Comparison of ENCODE assay signal across 8 cellular contexts in genomic region chr19:55580628-55581144, GRCh38. TPM values are rescaled to one million over a fixed set of nuclear protein-coding genes. Genes with fewer than 3 reads are reported as not detected.
A peak's percentile ranks its signal among the peaks of the same experiment; 100 is the strongest.
DNase-seq lines count a peak whose midpoint lies in the region; ATAC-seq and TF ChIP-seq lines count a peak whose summit lies in the region.

A gene with protein sequence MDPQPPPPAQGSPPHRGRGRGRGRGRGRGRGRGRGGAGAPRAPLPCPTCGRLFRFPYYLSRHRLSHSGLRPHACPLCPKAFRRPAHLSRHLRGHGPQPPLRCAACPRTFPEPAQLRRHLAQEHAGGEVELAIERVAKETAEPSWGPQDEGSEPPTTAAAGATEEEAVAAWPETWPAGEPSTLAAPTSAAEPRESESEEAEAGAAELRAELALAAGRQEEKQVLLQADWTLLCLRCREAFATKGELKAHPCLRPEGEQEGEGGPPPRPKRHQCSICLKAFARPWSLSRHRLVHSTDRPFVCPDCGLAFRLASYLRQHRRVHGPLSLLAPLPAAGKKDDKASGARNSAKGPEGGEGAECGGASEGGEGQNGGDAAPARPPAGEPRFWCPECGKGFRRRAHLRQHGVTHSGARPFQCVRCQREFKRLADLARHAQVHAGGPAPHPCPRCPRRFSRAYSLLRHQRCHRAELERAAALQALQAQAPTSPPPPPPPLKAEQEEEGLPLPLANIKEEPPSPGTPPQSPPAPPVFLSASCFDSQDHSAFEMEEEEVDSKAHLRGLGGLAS (minus strand): TSS chr19:55580848. CDS start chr19:55579639, 1,209 bp downstream.

- intact Hi-C loops in Right ventricle myocardium inferior (cut with DNase I) = loop anchor here (2.0 to 5.0 kb wide), 3 partner anchors 18 to 63 kb away; partner anchors contain the start of genes FIZ1 and SBK3

- no peaks in the 10 kb centered on the region for H3K9me2 ChIP-seq in SK-N-SH

- peaks cover 0 to 10% of the 10 kb centered on the region in 2 experiments for H3K36me3 ChIP-seq in SK-N-SH (replicated peaks in 1 of 2; ENCODE audit: control insufficient read depth in 1 of 2, insufficient read depth in 2 of 2, low read length in 1 of 2)

- peaks cover 20% of the 10 kb centered on the region for H3K79me2 ChIP-seq in SK-N-SH (ENCODE audit: insufficient read depth)

- no peak for TF ChIP-seq RAD21 in SK-N-SH (IDR thresholded peaks at IDR 0.05; ENCODE audit: low read length)

- TF ChIP-seq EP300 in SK-N-SH (IDR thresholded peaks at IDR 0.05; ENCODE audit: borderline replicate concordance in 1 of 2, low read depth in 1 of 2, low read length in 1 of 2) = peak in 1 of 2 experiments; percentile 46; a peak in 1 of 4 replicates

- H3K27me3 ChIP-seq in SK-N-SH (ENCODE audit: insufficient read depth) = no peaks in the 10 kb centered on the region

- H3K9me3 ChIP-seq in SK-N-SH = no peaks in the 10 kb centered on the region

- H3K36me3 Mint-ChIP-seq in activated naive CD8-positive, alpha-beta T cell treated with anti-CD3 and anti-CD28 coated beads for 36 hours = peaks cover 20% of the 10 kb centered on the region
- peaks cover 16% of the 10 kb centered on the region for H3K36me3 Mint-ChIP-seq in osteocyte (ENCODE audit: unreplicated experiment)

- H4K20me1 ChIP-seq in SK-N-SH (ENCODE audit: insufficient read depth) = no peaks in the 10 kb centered on the region

- H2AFZ ChIP-seq in SK-N-SH (ENCODE audit: low read depth) = peak within 1 kb of the TSS; percentile 100

- POLR2A ChIA-PET in SK-N-SH (lab: Yijun Ruan, JAX) = interaction anchor here (0.6 to 1.1 kb wide), 4 partner anchors 19 to 62 kb away, joined by 3 to 8 read pairs (median 5); partner anchors contain the start of genes FIZ1 and ZNF524

- peak within 1 kb of the TSS; percentile 99 for H3K4me2 ChIP-seq in SK-N-SH

- peak within 1 kb of the TSS; percentile 96 for H3K9ac ChIP-seq in SK-N-SH

- no peaks in the 10 kb centered on the region for H3K27me3 Mint-ChIP-seq in activated naive CD8-positive, alpha-beta T cell treated with anti-CD3 and anti-CD28 coated beads for 36 hours
- no peaks in the 10 kb centered on the region for H3K27me3 Mint-ChIP-seq in osteocyte (ENCODE audit: unreplicated experiment)

- peaks cover 3 to 14% of the 10 kb centered on the region in 2 experiments; a peak in 1 of 4 replicates for H3K4me1 ChIP-seq in SK-N-SH (ENCODE audit: control insufficient read depth in 1 of 2, insufficient read depth in 2 of 2, low read depth in 1 of 2, low read length in 1 of 2)

- peak; percentile 70 for DNase-seq in NCI-H1048 (lab: John Stamatoyannopoulos, UW)
- peak; percentile 95 for DNase-seq in SK-N-SH
- DNase-seq in activated naive CD8-positive, alpha-beta T cell treated with anti-CD3 and anti-CD28 coated beads for 36 hours = peak; percentile 83
- peak; percentile 85 for DNase-seq in Right ventricle myocardium inferior (ENCODE audit: missing footprints)
- peak; percentile 94 for DNase-seq in osteocyte (ENCODE audit: extremely low spot score, unreplicated experiment)

- TF ChIP-seq CTCF in SK-N-SH (IDR thresholded peaks at IDR 0.05) (no peak), osteocyte (IDR thresholded peaks at IDR 0.05) (no peak)

- peaks cover 11% of the 10 kb centered on the region for H3F3A ChIP-seq in SK-N-SH (replicated peaks; ENCODE audit: insufficient read depth)

- ATAC-seq in GM18502 (IDR thresholded peaks at IDR 0.05; ENCODE audit: poor library complexity, unreplicated experiment) (peak; percentile 54), Right ventricle myocardium inferior (peak; percentile 84), GM21360 (IDR thresholded peaks at IDR 0.05; ENCODE audit: unreplicated experiment) (no peak)

- peak within 1 kb of the TSS; percentile 73 to 92 for H3K27ac ChIP-seq in SK-N-SH (ENCODE audit: low read depth in 2 of 2, low read length in 1 of 2)
- peak within 1 kb of the TSS; percentile 87 for H3K27ac ChIP-seq in temporal lobe (ENCODE audit: low read depth, low read length)

- H3K9me3 Mint-ChIP-seq in activated naive CD8-positive, alpha-beta T cell treated with anti-CD3 and anti-CD28 coated beads for 36 hours = no peaks in the 10 kb centered on the region
- no peaks in the 10 kb centered on the region for H3K9me3 Mint-ChIP-seq in osteocyte (ENCODE audit: unreplicated experiment)

- H3K4me3 ChIP-seq in SK-N-SH (ENCODE audit: low read depth in 2 of 2, low read length in 1 of 2) = peak within 1 kb of the TSS; percentile 80 to 83

- peak within 1 kb of the TSS; percentile 84 for H3K4me3 Mint-ChIP-seq in activated naive CD8-positive, alpha-beta T cell treated with anti-CD3 and anti-CD28 coated beads for 36 hours
- peak within 1 kb of the TSS; percentile 91 for H3K4me3 Mint-ChIP-seq in osteocyte (ENCODE audit: unreplicated experiment)

- peaks cover 21% of the 10 kb centered on the region for H3K4me1 Mint-ChIP-seq in activated naive CD8-positive, alpha-beta T cell treated with anti-CD3 and anti-CD28 coated beads for 36 hours
- H3K4me1 Mint-ChIP-seq in osteocyte (ENCODE audit: unreplicated experiment) = peaks cover 24% of the 10 kb centered on the region

- CTCF ChIA-PET in SK-N-SH (lab: Yijun Ruan, JAX) = interaction anchor here (0.9 to 2.2 kb wide), 4 partner anchors 13 to 113 kb away, joined by 3 to 14 read pairs (median 3); partner anchors contain the start of gene ZNF865

- WGBS in SK-N-SH (ENCODE audit: low lambda C conversion rate) = 3% methylated on average over 14 of the region's 24 CpGs

- H3K27ac Mint-ChIP-seq in activated naive CD8-positive, alpha-beta T cell treated with anti-CD3 and anti-CD28 coated beads for 36 hours = peak within 1 kb of the TSS; percentile 72
- peak within 1 kb of the TSS; percentile 90 for H3K27ac Mint-ChIP-seq in osteocyte (ENCODE audit: unreplicated experiment)

TF ChIP-seq in SK-N-SH, 30 proteins besides CTCF, POLR2A, EP300 and RAD21 (continues in another document):
- TF ChIP-seq SMC3 (IDR thresholded peaks at IDR 0.05; ENCODE audit: low read depth, low read length) (no peak), CHD2 (IDR thresholded peaks at IDR 0.05; ENCODE audit: low read length, partially characterized antibody) (peak; percentile 86), RFX5 (IDR thresholded peaks at IDR 0.05; ENCODE audit: low read length) (no peak), POLR2AphosphoS5 (IDR thresholded peaks at IDR 0.05; ENCODE audit: low read depth, low read length) (peak; percentile 67), USF1 (IDR thresholded peaks at IDR 0.05; ENCODE audit: borderline replicate concordance, low read depth) (no peak), NRF1 (IDR thresholded peaks at IDR 0.05; ENCODE audit: low read depth, low read length) (no peak), FOXM1 (IDR thresholded peaks at IDR 0.05; ENCODE audit: low read depth) (no peak), USF2 (IDR thresholded peaks at IDR 0.05; ENCODE audit: borderline replicate concordance, low read depth, low read length) (no peak), TCF12 (IDR thresholded peaks at IDR 0.05) (no peak), TAF1 (IDR thresholded peaks at IDR 0.05; ENCODE audit: borderline replicate concordance, low read depth, low read length) (peak; percentile 83)
- TF ChIP-seq, protein P1, sequence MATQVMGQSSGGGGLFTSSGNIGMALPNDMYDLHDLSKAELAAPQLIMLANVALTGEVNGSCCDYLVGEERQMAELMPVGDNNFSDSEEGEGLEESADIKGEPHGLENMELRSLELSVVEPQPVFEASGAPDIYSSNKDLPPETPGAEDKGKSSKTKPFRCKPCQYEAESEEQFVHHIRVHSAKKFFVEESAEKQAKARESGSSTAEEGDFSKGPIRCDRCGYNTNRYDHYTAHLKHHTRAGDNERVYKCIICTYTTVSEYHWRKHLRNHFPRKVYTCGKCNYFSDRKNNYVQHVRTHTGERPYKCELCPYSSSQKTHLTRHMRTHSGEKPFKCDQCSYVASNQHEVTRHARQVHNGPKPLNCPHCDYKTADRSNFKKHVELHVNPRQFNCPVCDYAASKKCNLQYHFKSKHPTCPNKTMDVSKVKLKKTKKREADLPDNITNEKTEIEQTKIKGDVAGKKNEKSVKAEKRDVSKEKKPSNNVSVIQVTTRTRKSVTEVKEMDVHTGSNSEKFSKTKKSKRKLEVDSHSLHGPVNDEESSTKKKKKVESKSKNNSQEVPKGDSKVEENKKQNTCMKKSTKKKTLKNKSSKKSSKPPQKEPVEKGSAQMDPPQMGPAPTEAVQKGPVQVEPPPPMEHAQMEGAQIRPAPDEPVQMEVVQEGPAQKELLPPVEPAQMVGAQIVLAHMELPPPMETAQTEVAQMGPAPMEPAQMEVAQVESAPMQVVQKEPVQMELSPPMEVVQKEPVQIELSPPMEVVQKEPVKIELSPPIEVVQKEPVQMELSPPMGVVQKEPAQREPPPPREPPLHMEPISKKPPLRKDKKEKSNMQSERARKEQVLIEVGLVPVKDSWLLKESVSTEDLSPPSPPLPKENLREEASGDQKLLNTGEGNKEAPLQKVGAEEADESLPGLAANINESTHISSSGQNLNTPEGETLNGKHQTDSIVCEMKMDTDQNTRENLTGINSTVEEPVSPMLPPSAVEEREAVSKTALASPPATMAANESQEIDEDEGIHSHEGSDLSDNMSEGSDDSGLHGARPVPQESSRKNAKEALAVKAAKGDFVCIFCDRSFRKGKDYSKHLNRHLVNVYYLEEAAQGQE (IDR thresholded peaks at IDR 0.05; ENCODE audit: low read depth, low read length) = peak; percentile 79

RNA-seq across cellular contexts. Expression of the gene that starts here (rescaled TPM):
- 3.5 and 5.9 TPM in 2 replicates for polyA plus RNA-seq in SK-N-SH (2012; rRNA removed)
- 3.4 and 4.9 TPM in 2 replicates for polyA plus RNA-seq in SK-N-SH (2012; cell fraction: cytosol; rRNA removed)
- 13.6 and 14.8 TPM in 2 replicates for polyA plus RNA-seq in SK-N-SH (2012; cell fraction: nucleus; rRNA removed)
- 1 to 10 TPM; 5.5 to 6.1 TPM for total RNA-seq in activated naive CD8-positive, alpha-beta T cell treated with anti-CD3 and anti-CD28 coated beads for 36 hours
- total RNA-seq in Right ventricle myocardium inferior = 13.1 TPM
- total RNA-seq in osteocyte = 27.4 and 29.2 TPM in 2 replicates
- total RNA-seq in temporal lobe = 3.4 TPM
